In genomic region chr4:22515888-22516541, GRCh38 we compare ENCODE assay signal across 8 cellular contexts. TPM values are rescaled to one million over a fixed set of nuclear protein-coding genes. Genes with fewer than 3 reads are reported as not detected.
DNase-seq lines count a peak whose midpoint lies in the region; ATAC-seq and TF ChIP-seq lines count a peak whose summit lies in the region.

TSS of gene ADGRA3 (minus strand) at chr4:22516066. CDS start at chr4:22515784, 282 bp downstream.

- POLR2A ChIA-PET in T-cell (lab: Charles Lee): no interaction called here

- peaks cover 6 to 28% of the 10 kb centered on the region in 2 donors for H3K27me3 Mint-ChIP-seq in T-cell

- H3K36me3 Mint-ChIP-seq in T-cell: no peaks in the 10 kb centered on the region

- peak within 1 kb of the TSS in 1 of 2 donors; percentile 34 for H3K27ac Mint-ChIP-seq in T-cell

- H3K4me3 Mint-ChIP-seq in T-cell: peak within 1 kb of the TSS; percentile 84 to 96 (median 88)

- in situ Hi-C loops in KBM-7 (cut with MboI; ENCODE audit: low pct_unique_long_range_greater_than_20kb, low sequenced_read_pairs): no loop called here

- CTCF ChIA-PET in T-cell (lab: Charles Lee): no interaction called here

- no peaks in the 10 kb centered on the region for H3K9me3 Mint-ChIP-seq in T-cell

- DNase-seq in KBM-7: peak; percentile 60
- DNase-seq in T-cell: peak in 13 of 34 experiments; percentile 1 to 18 (median 5)
- DNase-seq in cerebellar cortex (ENCODE audit: low spot score): peak; percentile 37
- peak; percentile 92 for DNase-seq in islet precursor cell

- ATAC-seq in GM18502 (IDR thresholded peaks at IDR 0.05; ENCODE audit: poor library complexity, unreplicated experiment): peak; percentile 72
- ATAC-seq in T-cell (replicated peaks in 1 of 4): peak; percentile 70 to 74 (median 74)
- no peak for ATAC-seq in HG03196 (IDR thresholded peaks at IDR 0.05; ENCODE audit: unreplicated experiment)

- H3K4me1 Mint-ChIP-seq in T-cell: peaks cover 14 to 19% (median 16%) of the 10 kb centered on the region in 3 donors

- TF ChIP-seq CTCF in 22Rv1 (IDR thresholded peaks at IDR 0.05): no peak

- H3K4me3 ChIP-seq in skin epidermis: peak within 1 kb of the TSS; percentile 31 to 62 (median 50)

- H3K27ac ChIP-seq in 22Rv1 (peak within 1 kb of the TSS; percentile 82), skin epidermis (peak within 1 kb of the TSS in 16 of 21 experiments; percentile 10 to 81 (median 67))

RNA-seq across cellular contexts. Expression of gene ADGRA3, which starts in this region (rescaled TPM):
- total RNA-seq in T-cell: 1 to 10 TPM in 4 of 5 donors, under 1 TPM in 1; 0.59 to 3.6 (median 1.8) TPM
